ENCODE assay signal across 29 cellular contexts in genomic region chr2:1071650-1072049, GRCh38.
"Had no signal": no experiment of that assay in that cellular context is flagged by ENCODE, and none has a peak within 500 bp of the region (broad histone marks: within the 10 kb centered on the region; RNA-seq: fewer than 3 reads in every experiment).

No MANE protein-coding gene starts in this region.

- DNase-seq: stimulated activated CD4-positive, alpha-beta T cell treated with anti-CD3 and anti-CD28 coated beads, Interleukin-2, amount 100 ng/mL, for 48 hours; stimulated activated CD4-positive, alpha-beta T cell treated with anti-CD3 and anti-CD28 coated beads, Interleukin-4, amount 100 ng/mL, for 1 hour; stimulated activated CD4-positive, alpha-beta T cell treated with anti-CD3 and anti-CD28 coated beads, Interleukin-4, amount 100 ng/mL, for 24 hours; stimulated activated CD4-positive, alpha-beta T cell treated with anti-CD3 and anti-CD28 coated beads, Interleukin-4, amount 100 ng/mL, for 4 hours; stimulated activated CD8-positive, alpha-beta memory T cell treated with anti-CD3 and anti-CD28 coated beads, Interleukin-4, amount 100 ng/mL, for 48 hours; stimulated activated naive B cell treated with anti-CD40 and anti-IgM and Interleukin-4, amounts not matched to agents 10 μg/mL and 1 μg/mL and 100 μg/mL, for 72 hours; stimulated activated naive CD4-positive, alpha-beta T cell; stimulated activated naive CD4-positive, alpha-beta T cell treated with Interleukin-2 at 50 U/mL for 16 hours; stimulated activated naive CD8-positive, alpha-beta T cell treated with anti-CD3 and anti-CD28 coated beads, Interleukin-15, amount 100 ng/mL, for 72 hours; stimulated activated naive CD8-positive, alpha-beta T cell treated with anti-CD3 and anti-CD28 coated beads, Interleukin-15, Interleukin-2, amounts not matched to agents 100 U/mL and 50 U/mL, for 24 hours; stomach; substantia nigra; testis; thyroid gland; tibial artery; transverse colon; trophoblast cell; upper lobe of left lung; upper lobe of right lung; uterus had no signal

- H3K4me1 ChIP-seq: stomach, suprapubic skin, testis, thyroid gland, tibial artery, tibial nerve, transverse colon, upper lobe of left lung, upper lobe of right lung, uterus, vagina had no signal

- H3K9me3 ChIP-seq: suprapubic skin, testis, thyroid gland, upper lobe of right lung, uterus, vagina had no signal

- FAIRE-seq: urothelium cell line had no signal

- H3K27ac Mint-ChIP-seq: stimulated activated effector memory CD8-positive, alpha-beta T cell treated with anti-CD3 and anti-CD28 coated beads, Interleukin-12 subunit alpha, Interleukin-12 subunit beta, amount 100 ng/mL, for 72 hours; stimulated activated memory B cell treated with anti-CD40 and anti-IgM and Interleukin-4, amounts not matched to agents 10 μg/mL and 1 μg/mL and 100 μg/mL, for 72 hours; stimulated activated naive B cell treated with anti-CD40 and anti-IgM and Interleukin-4, amounts not matched to agents 10 μg/mL and 1 μg/mL and 100 μg/mL, for 72 hours; stimulated activated naive CD8-positive, alpha-beta T cell treated with anti-CD3 and anti-CD28 coated beads, Interleukin-15, amount 100 ng/mL, for 72 hours; stimulated activated naive CD8-positive, alpha-beta T cell treated with anti-CD3 and anti-CD28 coated beads, Interleukin-15, Interleukin-2, amounts not matched to agents 100 ng/mL and 50 ng/mL, for 24 hours; type B pancreatic cell had no signal

- ATAC-seq: stimulated activated effector memory CD8-positive, alpha-beta T cell treated with anti-CD3 and anti-CD28 coated beads, Interleukin-12 subunit alpha, Interleukin-12 subunit beta, amount 100 ng/mL, for 72 hours; stimulated activated memory B cell treated with anti-CD40 and anti-IgM and Interleukin-4, amounts not matched to agents 10 μg/mL and 1 μg/mL and 100 μg/mL, for 72 hours; stimulated activated naive B cell treated with anti-CD40 and anti-IgM and Interleukin-4, amounts not matched to agents 10 μg/mL and 1 μg/mL and 100 μg/mL, for 72 hours; stimulated activated naive CD8-positive, alpha-beta T cell treated with anti-CD3 and anti-CD28 coated beads, Interleukin-15, amount 100 ng/mL, for 72 hours; stimulated activated naive CD8-positive, alpha-beta T cell treated with anti-CD3 and anti-CD28 coated beads, Interleukin-15, Interleukin-2, amounts not matched to agents 100 U/mL and 50 U/mL, for 24 hours; upper lobe of right lung had no signal

- H3K36me3 ChIP-seq: stomach, suprapubic skin, thoracic aorta, thyroid gland, tibial artery, tibial nerve, transverse colon, upper lobe of left lung, upper lobe of right lung, uterus, vagina had no signal

- H3K36me3 Mint-ChIP-seq: stimulated activated effector memory CD8-positive, alpha-beta T cell treated with anti-CD3 and anti-CD28 coated beads, Interleukin-12 subunit alpha, Interleukin-12 subunit beta, amount 100 ng/mL, for 72 hours; stimulated activated memory B cell treated with anti-CD40 and anti-IgM and Interleukin-4, amounts not matched to agents 10 μg/mL and 1 μg/mL and 100 μg/mL, for 72 hours; type B pancreatic cell had no signal

- H3K27me3 ChIP-seq: suprapubic skin, testis, thyroid gland, tibial artery, tibial nerve, transverse colon, upper lobe of left lung, upper lobe of right lung, uterus, vagina had no signal

- H3K27ac ChIP-seq: stomach, suprapubic skin, testis, thoracic aorta, thyroid gland, tibial artery, tibial nerve, transverse colon, upper lobe of left lung, upper lobe of right lung, uterus, vagina had no signal

- H3K4me3 Mint-ChIP-seq: stimulated activated effector memory CD8-positive, alpha-beta T cell treated with anti-CD3 and anti-CD28 coated beads, Interleukin-12 subunit alpha, Interleukin-12 subunit beta, amount 100 ng/mL, for 72 hours; stimulated activated memory B cell treated with anti-CD40 and anti-IgM and Interleukin-4, amounts not matched to agents 10 μg/mL and 1 μg/mL and 100 μg/mL, for 72 hours; stimulated activated naive B cell treated with anti-CD40 and anti-IgM and Interleukin-4, amounts not matched to agents 10 μg/mL and 1 μg/mL and 100 μg/mL, for 72 hours; stimulated activated naive CD8-positive, alpha-beta T cell treated with anti-CD3 and anti-CD28 coated beads, Interleukin-15, amount 100 ng/mL, for 72 hours; stimulated activated naive CD8-positive, alpha-beta T cell treated with anti-CD3 and anti-CD28 coated beads, Interleukin-15, Interleukin-2, amounts not matched to agents 100 ng/mL and 50 ng/mL, for 24 hours; type B pancreatic cell had no signal

- H3K4me1 Mint-ChIP-seq: stimulated activated effector memory CD8-positive, alpha-beta T cell treated with anti-CD3 and anti-CD28 coated beads, Interleukin-12 subunit alpha, Interleukin-12 subunit beta, amount 100 ng/mL, for 72 hours; stimulated activated memory B cell treated with anti-CD40 and anti-IgM and Interleukin-4, amounts not matched to agents 10 μg/mL and 1 μg/mL and 100 μg/mL, for 72 hours; stimulated activated naive B cell treated with anti-CD40 and anti-IgM and Interleukin-4, amounts not matched to agents 10 μg/mL and 1 μg/mL and 100 μg/mL, for 72 hours; stimulated activated naive CD8-positive, alpha-beta T cell treated with anti-CD3 and anti-CD28 coated beads, Interleukin-15, amount 100 ng/mL, for 72 hours had no signal

- H3K27me3 Mint-ChIP-seq: stimulated activated memory B cell treated with anti-CD40 and anti-IgM and Interleukin-4, amounts not matched to agents 10 μg/mL and 1 μg/mL and 100 μg/mL, for 72 hours; stimulated activated naive CD8-positive, alpha-beta T cell treated with anti-CD3 and anti-CD28 coated beads, Interleukin-15, amount 100 ng/mL, for 72 hours; stimulated activated naive CD8-positive, alpha-beta T cell treated with anti-CD3 and anti-CD28 coated beads, Interleukin-15, Interleukin-2, amounts not matched to agents 100 ng/mL and 50 ng/mL, for 24 hours had no signal

- H3K4me3 ChIP-seq: stomach, suprapubic skin, testis, thoracic aorta, thyroid gland, tibial artery, tibial nerve, transverse colon, upper lobe of left lung, upper lobe of right lung, uterus, vagina had no signal
